25 cellular contexts compared by ENCODE assay signal in genomic region chr7:110724811-110725210, GRCh38.
"Had no signal": no experiment of that assay in that cellular context is flagged by ENCODE, and none has a peak within 500 bp of the region (broad histone marks: within the 10 kb centered on the region; RNA-seq: fewer than 3 reads in every experiment).

No MANE protein-coding gene starts in this region.

- H3K4me3 ChIP-seq: colonic mucosa, coronary artery, dorsolateral prefrontal cortex, esophagus muscularis mucosa, esophagus squamous epithelium, gastrocnemius medialis, gastroesophageal sphincter, heart left ventricle, heart right ventricle had no signal

- H3K9me3 Mint-ChIP-seq: effector memory CD8-positive, alpha-beta T cell; endodermal cell had no signal

- H3K36me3 ChIP-seq: colonic mucosa, esophagus muscularis mucosa, esophagus squamous epithelium, gastrocnemius medialis, gastroesophageal sphincter, heart left ventricle, heart right ventricle had no signal

- H3K27ac Mint-ChIP-seq: dendritic cell treated with granulocyte-macrophage colony-stimulating factor and Interleukin-4, amounts not matched to agents 40 ng/mL and 50 ng/mL, for 4 days; effector memory CD8-positive, alpha-beta T cell; endodermal cell had no signal

- H3K27ac ChIP-seq: colonic mucosa, coronary artery, dorsolateral prefrontal cortex, epithelial cell of prostate, esophagus muscularis mucosa, esophagus squamous epithelium, foreskin keratinocyte, gastrocnemius medialis, gastroesophageal sphincter, heart left ventricle, heart right ventricle had no signal

- H3K27me3 Mint-ChIP-seq: dendritic cell treated with granulocyte-macrophage colony-stimulating factor and Interleukin-4, amounts not matched to agents 40 ng/mL and 50 ng/mL, for 4 days; effector memory CD8-positive, alpha-beta T cell had no signal

- H3K27me3 ChIP-seq: colonic mucosa, dorsolateral prefrontal cortex, esophagus muscularis mucosa, esophagus squamous epithelium, foreskin keratinocyte, gastrocnemius medialis, gastroesophageal sphincter, heart left ventricle, heart right ventricle had no signal

- H3K9me3 ChIP-seq: colonic mucosa, esophagus muscularis mucosa, esophagus squamous epithelium, gastrocnemius medialis, gastroesophageal sphincter, heart left ventricle, heart right ventricle had no signal

- H3K4me3 Mint-ChIP-seq: dendritic cell treated with granulocyte-macrophage colony-stimulating factor and Interleukin-4, amounts not matched to agents 40 ng/mL and 50 ng/mL, for 4 days; effector memory CD8-positive, alpha-beta T cell; endodermal cell had no signal

- DNase-seq: colonic mucosa; cortex of kidney; dermis blood vessel endothelial cell; dorsolateral prefrontal cortex; effector CD4-positive, alpha-beta T cell; effector CD8-positive, alpha-beta T cell; effector memory CD4-positive, alpha-beta T cell; effector memory CD8-positive, alpha-beta T cell; endodermal cell; erythroblast; esophagus squamous epithelium; foreskin fibroblast; foreskin keratinocyte; foreskin melanocyte; gastrocnemius medialis; glutamatergic neuron; head of caudate nucleus; heart left ventricle; heart right ventricle had no signal

- ATAC-seq: effector memory CD8-positive, alpha-beta T cell; esophagus mucosa; foreskin keratinocyte; gastrocnemius medialis; gastroesophageal sphincter; heart left ventricle; heart right ventricle had no signal
